Comparison of ENCODE assay signal across 1 cellular context in the genomic region with DNA sequence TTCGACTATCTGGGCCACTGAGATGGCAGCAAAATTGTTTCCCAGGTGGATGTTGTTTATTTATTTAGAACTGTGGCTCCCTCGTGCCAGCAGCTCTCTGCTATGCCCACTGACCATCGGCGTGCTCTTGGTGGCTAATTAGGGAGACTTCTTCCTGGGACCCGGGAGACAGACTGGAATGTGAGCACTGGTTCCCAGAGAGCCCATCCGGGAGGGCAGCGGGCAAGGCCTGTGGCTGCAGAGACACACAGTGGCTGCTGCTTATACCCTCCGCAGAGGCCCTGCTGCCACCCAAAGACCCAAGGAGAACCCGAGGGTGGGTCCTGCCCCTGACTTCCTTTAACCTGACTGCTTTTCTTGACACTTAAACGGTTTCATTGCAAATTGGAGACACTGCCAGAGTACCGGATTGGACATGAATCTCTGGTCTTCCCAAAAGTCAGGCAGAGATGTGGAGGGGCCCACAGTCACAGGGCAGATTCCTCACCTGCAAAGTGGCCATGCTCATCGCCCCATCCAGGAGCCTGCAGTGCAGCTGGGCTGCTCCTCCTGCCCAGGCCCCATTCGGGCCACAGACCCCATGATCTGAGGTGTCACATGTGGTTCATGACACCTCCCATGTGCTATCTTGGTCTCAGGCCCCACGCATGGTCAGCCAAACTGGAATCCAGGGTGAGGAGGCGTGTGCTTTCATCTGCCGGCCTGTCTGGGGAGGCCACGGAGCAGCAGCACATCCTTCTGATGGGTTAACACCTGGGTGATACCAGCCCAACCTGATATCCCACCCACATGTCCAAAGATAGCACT.
TF ChIP-seq lines count a peak whose summit lies in the region.

No MANE protein-coding gene starts in this region.

TF ChIP-seq in K562, 482 proteins besides CTCF, POLR2A, EP300 and RAD21 (continues in another document):
- TF ChIP-seq ZNF583 (CRISPR knock-in tag; IDR thresholded peaks at IDR 0.05) (peak; percentile 70; the same call in 1 of the 2 replicates), RFX7 (CRISPR knock-in tag; IDR thresholded peaks at IDR 0.05) (no peak), GTF2A2 (tag; IDR thresholded peaks at IDR 0.05) (peak; percentile 36; the same call in 1 of the 2 replicates), RBM25 (IDR thresholded peaks at IDR 0.05; ENCODE audit: low read depth, low read length, severe bottlenecking) (no peak), SRF (CRISPR knock-in tag; IDR thresholded peaks at IDR 0.05) (no peak), ZNF318 (IDR thresholded peaks at IDR 0.05; ENCODE audit: borderline replicate concordance in 1 of 2, low read depth in 1 of 2) (no peak), GATAD2B (IDR thresholded peaks at IDR 0.05; ENCODE audit: borderline replicate concordance) (no peak), CAMTA2 (CRISPR knock-in tag; conservative IDR thresholded peaks at IDR 0.05) (peak; percentile 94), NFE2 (IDR thresholded peaks at IDR 0.05; ENCODE audit: low read depth) (no peak), POLR2B (IDR thresholded peaks at IDR 0.05; ENCODE audit: low read depth, partially characterized antibody) (no peak), LARP7 (IDR thresholded peaks at IDR 0.05) (no peak), RCOR1 (IDR thresholded peaks at IDR 0.05; ENCODE audit: borderline replicate concordance in 1 of 2, low read depth in 2 of 2, low read length in 2 of 2) (no peak), ZFP1 (CRISPR knock-in tag; IDR thresholded peaks at IDR 0.05) (peak; percentile 36; the same call in 1 of the 2 replicates), DMBX1 (CRISPR knock-in tag; IDR thresholded peaks at IDR 0.05; ENCODE audit: borderline replicate concordance) (peak; percentile 46; the same call in 1 of the 2 replicates), HCFC1 (IDR thresholded peaks at IDR 0.05; ENCODE audit: low read depth, low read length) (no peak), ARID3B (CRISPR knock-in tag; IDR thresholded peaks at IDR 0.05; ENCODE audit: borderline replicate concordance) (0 out of 2 replicates have a peak, but pooled peaks have one; percentile 13), ZNF77 (CRISPR knock-in tag; IDR thresholded peaks at IDR 0.05) (no peak), XRCC5 (IDR thresholded peaks at IDR 0.05; ENCODE audit: low read depth, low read length) (no peak), ZNF184 (CRISPR knock-in tag; IDR thresholded peaks at IDR 0.05) (no peak), CBFB (CRISPR knock-in tag; IDR thresholded peaks at IDR 0.05) (no peak), ESRRB (CRISPR knock-in tag; IDR thresholded peaks at IDR 0.05; ENCODE audit: borderline replicate concordance) (no peak), MECOM (CRISPR knock-in tag; IDR thresholded peaks at IDR 0.05) (no peak), WHSC1 (IDR thresholded peaks at IDR 0.05; ENCODE audit: low read length) (peak; percentile 51), RBFOX2 (IDR thresholded peaks at IDR 0.05; ENCODE audit: low read depth, low read length) (peak; percentile 29; the same call in 1 of the 2 replicates), TCF3 (CRISPR knock-in tag; IDR thresholded peaks at IDR 0.05) (peak; percentile 24; the same call in 1 of the 2 replicates), MYC (IDR thresholded peaks at IDR 0.05; ENCODE audit: low read depth, low read length) (no peak), MYC (CRISPR knock-in tag; IDR thresholded peaks at IDR 0.05; ENCODE audit: borderline replicate concordance, low read depth) (peak; percentile 25; the same call in 1 of the 2 replicates), CREM (IDR thresholded peaks at IDR 0.05; ENCODE audit: low read depth) (0 out of 2 replicates have a peak, but pooled peaks have one; percentile 12), ZNF830 (CRISPR knock-in tag; IDR thresholded peaks at IDR 0.05) (0 out of 2 replicates have a peak, but pooled peaks have one; percentile 27)
- TF ChIP-seq, protein P1, sequence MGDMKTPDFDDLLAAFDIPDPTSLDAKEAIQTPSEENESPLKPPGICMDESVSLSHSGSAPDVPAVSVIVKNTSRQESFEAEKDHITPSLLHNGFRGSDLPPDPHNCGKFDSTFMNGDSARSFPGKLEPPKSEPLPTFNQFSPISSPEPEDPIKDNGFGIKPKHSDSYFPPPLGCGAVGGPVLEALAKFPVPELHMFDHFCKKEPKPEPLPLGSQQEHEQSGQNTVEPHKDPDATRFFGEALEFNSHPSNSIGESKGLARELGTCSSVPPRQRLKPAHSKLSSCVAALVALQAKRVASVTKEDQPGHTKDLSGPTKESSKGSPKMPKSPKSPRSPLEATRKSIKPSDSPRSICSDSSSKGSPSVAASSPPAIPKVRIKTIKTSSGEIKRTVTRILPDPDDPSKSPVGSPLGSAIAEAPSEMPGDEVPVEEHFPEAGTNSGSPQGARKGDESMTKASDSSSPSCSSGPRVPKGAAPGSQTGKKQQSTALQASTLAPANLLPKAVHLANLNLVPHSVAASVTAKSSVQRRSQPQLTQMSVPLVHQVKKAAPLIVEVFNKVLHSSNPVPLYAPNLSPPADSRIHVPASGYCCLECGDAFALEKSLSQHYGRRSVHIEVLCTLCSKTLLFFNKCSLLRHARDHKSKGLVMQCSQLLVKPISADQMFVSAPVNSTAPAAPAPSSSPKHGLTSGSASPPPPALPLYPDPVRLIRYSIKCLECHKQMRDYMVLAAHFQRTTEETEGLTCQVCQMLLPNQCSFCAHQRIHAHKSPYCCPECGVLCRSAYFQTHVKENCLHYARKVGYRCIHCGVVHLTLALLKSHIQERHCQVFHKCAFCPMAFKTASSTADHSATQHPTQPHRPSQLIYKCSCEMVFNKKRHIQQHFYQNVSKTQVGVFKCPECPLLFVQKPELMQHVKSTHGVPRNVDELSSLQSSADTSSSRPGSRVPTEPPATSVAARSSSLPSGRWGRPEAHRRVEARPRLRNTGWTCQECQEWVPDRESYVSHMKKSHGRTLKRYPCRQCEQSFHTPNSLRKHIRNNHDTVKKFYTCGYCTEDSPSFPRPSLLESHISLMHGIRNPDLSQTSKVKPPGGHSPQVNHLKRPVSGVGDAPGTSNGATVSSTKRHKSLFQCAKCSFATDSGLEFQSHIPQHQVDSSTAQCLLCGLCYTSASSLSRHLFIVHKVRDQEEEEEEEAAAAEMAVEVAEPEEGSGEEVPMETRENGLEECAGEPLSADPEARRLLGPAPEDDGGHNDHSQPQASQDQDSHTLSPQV (IDR thresholded peaks at IDR 0.05), result 0 out of 2 replicates have a peak, but pooled peaks have one; percentile 50
- TF ChIP-seq, protein P2, sequence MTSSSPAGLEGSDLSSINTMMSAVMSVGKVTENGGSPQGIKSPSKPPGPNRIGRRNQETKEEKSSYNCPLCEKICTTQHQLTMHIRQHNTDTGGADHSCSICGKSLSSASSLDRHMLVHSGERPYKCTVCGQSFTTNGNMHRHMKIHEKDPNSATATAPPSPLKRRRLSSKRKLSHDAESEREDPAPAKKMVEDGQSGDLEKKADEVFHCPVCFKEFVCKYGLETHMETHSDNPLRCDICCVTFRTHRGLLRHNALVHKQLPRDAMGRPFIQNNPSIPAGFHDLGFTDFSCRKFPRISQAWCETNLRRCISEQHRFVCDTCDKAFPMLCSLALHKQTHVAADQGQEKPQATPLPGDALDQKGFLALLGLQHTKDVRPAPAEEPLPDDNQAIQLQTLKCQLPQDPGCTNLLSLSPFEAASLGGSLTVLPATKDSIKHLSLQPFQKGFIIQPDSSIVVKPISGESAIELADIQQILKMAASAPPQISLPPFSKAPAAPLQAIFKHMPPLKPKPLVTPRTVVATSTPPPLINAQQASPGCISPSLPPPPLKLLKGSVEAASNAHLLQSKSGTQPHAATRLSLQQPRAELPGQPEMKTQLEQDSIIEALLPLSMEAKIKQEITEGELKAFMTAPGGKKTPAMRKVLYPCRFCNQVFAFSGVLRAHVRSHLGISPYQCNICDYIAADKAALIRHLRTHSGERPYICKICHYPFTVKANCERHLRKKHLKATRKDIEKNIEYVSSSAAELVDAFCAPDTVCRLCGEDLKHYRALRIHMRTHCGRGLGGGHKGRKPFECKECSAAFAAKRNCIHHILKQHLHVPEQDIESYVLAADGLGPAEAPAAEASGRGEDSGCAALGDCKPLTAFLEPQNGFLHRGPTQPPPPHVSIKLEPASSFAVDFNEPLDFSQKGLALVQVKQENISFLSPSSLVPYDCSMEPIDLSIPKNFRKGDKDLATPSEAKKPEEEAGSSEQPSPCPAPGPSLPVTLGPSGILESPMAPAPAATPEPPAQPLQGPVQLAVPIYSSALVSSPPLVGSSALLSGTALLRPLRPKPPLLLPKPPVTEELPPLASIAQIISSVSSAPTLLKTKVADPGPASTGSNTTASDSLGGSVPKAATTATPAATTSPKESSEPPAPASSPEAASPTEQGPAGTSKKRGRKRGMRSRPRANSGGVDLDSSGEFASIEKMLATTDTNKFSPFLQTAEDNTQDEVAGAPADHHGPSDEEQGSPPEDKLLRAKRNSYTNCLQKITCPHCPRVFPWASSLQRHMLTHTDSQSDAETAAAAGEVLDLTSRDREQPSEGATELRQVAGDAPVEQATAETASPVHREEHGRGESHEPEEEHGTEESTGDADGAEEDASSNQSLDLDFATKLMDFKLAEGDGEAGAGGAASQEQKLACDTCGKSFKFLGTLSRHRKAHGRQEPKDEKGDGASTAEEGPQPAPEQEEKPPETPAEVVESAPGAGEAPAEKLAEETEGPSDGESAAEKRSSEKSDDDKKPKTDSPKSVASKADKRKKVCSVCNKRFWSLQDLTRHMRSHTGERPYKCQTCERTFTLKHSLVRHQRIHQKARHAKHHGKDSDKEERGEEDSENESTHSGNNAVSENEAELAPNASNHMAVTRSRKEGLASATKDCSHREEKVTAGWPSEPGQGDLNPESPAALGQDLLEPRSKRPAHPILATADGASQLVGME (CRISPR knock-in tag; IDR thresholded peaks at IDR 0.05), result 0 out of 2 replicates have a peak, but pooled peaks have one; percentile 11
- TF ChIP-seq, protein P3, sequence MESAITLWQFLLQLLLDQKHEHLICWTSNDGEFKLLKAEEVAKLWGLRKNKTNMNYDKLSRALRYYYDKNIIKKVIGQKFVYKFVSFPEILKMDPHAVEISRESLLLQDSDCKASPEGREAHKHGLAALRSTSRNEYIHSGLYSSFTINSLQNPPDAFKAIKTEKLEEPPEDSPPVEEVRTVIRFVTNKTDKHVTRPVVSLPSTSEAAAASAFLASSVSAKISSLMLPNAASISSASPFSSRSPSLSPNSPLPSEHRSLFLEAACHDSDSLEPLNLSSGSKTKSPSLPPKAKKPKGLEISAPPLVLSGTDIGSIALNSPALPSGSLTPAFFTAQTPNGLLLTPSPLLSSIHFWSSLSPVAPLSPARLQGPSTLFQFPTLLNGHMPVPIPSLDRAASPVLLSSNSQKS (CRISPR knock-in tag; IDR thresholded peaks at IDR 0.05), result no peak
- TF ChIP-seq, protein P4, sequence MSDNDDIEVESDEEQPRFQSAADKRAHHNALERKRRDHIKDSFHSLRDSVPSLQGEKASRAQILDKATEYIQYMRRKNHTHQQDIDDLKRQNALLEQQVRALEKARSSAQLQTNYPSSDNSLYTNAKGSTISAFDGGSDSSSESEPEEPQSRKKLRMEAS (CRISPR knock-in tag; IDR thresholded peaks at IDR 0.05), result peak; percentile 91
